In the genomic region with DNA sequence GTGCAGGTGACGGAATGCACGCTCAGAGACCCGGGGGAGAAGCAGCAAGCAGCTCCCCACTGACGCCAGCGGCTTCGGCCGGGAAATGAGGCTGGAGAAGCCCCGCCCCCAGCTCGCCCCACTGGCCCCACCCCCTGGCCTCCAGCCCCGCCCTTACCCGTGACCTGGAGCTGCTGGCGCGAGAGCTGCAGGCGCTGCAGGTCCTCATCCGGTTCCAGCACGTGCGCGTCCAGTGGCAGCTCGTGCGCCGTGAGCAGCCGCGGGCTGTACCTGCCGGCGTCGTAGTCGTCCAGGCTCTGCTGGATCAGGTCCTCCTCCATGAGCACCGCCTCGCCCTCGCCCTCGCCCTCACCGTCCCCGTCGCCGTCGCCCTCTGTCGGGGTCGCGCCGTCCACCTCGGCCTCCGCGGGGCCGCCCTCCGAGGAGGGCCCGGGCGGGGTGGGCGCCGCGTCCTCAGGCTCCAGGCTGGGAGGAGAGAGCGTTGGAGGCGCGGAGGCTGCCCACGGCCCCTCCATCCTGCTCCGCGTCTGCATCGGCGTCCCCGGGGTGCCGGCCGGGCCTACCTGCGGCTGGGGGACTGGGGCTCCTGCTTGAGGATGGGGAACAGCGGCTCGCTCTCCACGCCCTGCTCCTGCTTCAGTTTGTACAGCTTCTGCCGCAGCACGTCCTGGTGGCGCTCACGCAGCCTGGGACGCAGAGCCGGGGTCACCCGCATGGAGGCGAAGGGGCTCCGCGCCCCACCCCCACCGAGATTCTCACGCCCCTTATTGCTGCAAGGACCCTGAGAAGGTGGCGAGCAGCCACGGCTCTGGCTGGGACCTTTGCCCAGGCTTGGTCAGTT, we compare ENCODE assay signal across 18 cellular contexts. TPM values are rescaled to one million over a fixed set of nuclear protein-coding genes. Genes with fewer than 3 reads are reported as not detected.
A peak's percentile ranks its signal among the peaks of the same experiment; 100 is the strongest.
DNase-seq lines count a peak whose midpoint lies in the region; ATAC-seq and TF ChIP-seq lines count a peak whose summit lies in the region.
"Had no signal": no experiment of that assay in that cellular context is flagged by ENCODE, and none has a peak within 500 bp of the region (broad histone marks: within the 10 kb centered on the region; RNA-seq: fewer than 3 reads in every experiment).

No MANE protein-coding gene starts in this region.

- H4K8ac ChIP-seq in neuronal stem cell (ENCODE audit: low read depth, low read length) = peak overlapping the region; percentile 82

- no peaks in the 10 kb centered on the region for H3K27me3 Mint-ChIP-seq in endodermal cell (ENCODE audit: insufficient read depth)
- H3K27me3 Mint-ChIP-seq: activated B cell treated with CpG ODN at 0.5 μM for 24 hours, naive B cell had no signal

- H3K4me3 ChIP-seq in H7 (ENCODE audit: insufficient read depth, low read depth, low read length) (no peak overlapping the region), endodermal cell (ENCODE audit: low read length) (no peak overlapping the region), neuronal stem cell (ENCODE audit: low read length in 2 of 2) (no peak overlapping the region)
- no peak overlapping the region for H3K4me3 ChIP-seq in effector memory CD4-positive, alpha-beta T cell (ENCODE audit: insufficient read depth, low read depth, low read length, poor library complexity, severe bottlenecking)
- H3K4me3 ChIP-seq: SK-N-MC had no signal

- DNase-seq in H7 (peak; percentile 98), endodermal cell (peak; percentile 89), neuronal stem cell (ENCODE audit: low spot score) (no peak), NCI-H2196 treated with DMSO at 0.1 percent for 48 hours (lab: John Stamatoyannopoulos, UW; ENCODE audit: unreplicated experiment) (no peak)
- DNase-seq in effector memory CD4-positive, alpha-beta T cell = no peak
- DNase-seq: activated B cell treated with CpG ODN at 0.5 μM for 24 hours; activated CD4-positive, alpha-beta memory T cell treated with anti-CD3 and anti-CD28 coated beads, Interleukin-2, amount 10 ng/mL, durations not matched to agents 7 days and 5 days; activated naive CD4-positive, alpha-beta T cell; activated T-cell treated with anti-CD3 and anti-CD28 coated beads for 4 hours; foreskin fibroblast; hippocampal formation; naive B cell; NCI-H524 had no signal

- no peak overlapping the region for H2AK5ac ChIP-seq in neuronal stem cell (ENCODE audit: low read depth, low read length)

- 85 to 91% methylated on average over 37 to 79 of the region's 79 CpGs for WGBS in endodermal cell (ENCODE audit: insufficient coverage in 1 of 2, insufficient read length in 1 of 2), 2 experiments
- no CpG with 5 or more reads among the region's 79 CpGs for WGBS in neuronal stem cell (ENCODE audit: extremely low coverage in 2 of 2, insufficient read length in 2 of 2, insufficient replicate concordance in 1 of 2), 2 donors

- H3K23ac ChIP-seq in neuronal stem cell (ENCODE audit: low read depth, low read length, poor library complexity) = peak overlapping the region; percentile 43

- H3K9me3 ChIP-seq in endodermal cell (ENCODE audit: control insufficient read depth, low read length) (no peaks in the 10 kb centered on the region), neuronal stem cell (replicated peaks in 1 of 2; ENCODE audit: control insufficient read depth in 2 of 2, insufficient read depth in 1 of 2, low read depth in 1 of 2, low read length in 2 of 2) (no peaks in the 10 kb centered on the region)
- H3K9me3 ChIP-seq in effector memory CD4-positive, alpha-beta T cell (ENCODE audit: control insufficient read depth, low read length) = no peaks in the 10 kb centered on the region

- no peak for ATAC-seq in GM21447 (IDR thresholded peaks at IDR 0.05; ENCODE audit: unreplicated experiment)
- ATAC-seq: sciatic nerve had no signal

- H3K36me3 ChIP-seq in H7 (replicated peaks; ENCODE audit: control insufficient read depth, insufficient read depth, low read length) (peaks cover 1% of the 10 kb centered on the region; the same call in 1 of the 2 replicates), endodermal cell (ENCODE audit: control insufficient read depth, insufficient read depth, low read length) (peaks cover 7% of the 10 kb centered on the region), neuronal stem cell (replicated peaks in 1 of 2; ENCODE audit: control insufficient read depth in 2 of 2, insufficient read depth in 2 of 2, low read length in 2 of 2) (peaks cover 13 to 42% of the 10 kb centered on the region in 2 donors)
- H3K36me3 ChIP-seq in effector memory CD4-positive, alpha-beta T cell (ENCODE audit: control insufficient read depth, insufficient read depth, low read length) = peaks cover 29% of the 10 kb centered on the region

- no peak overlapping the region for H3K4ac ChIP-seq in neuronal stem cell (ENCODE audit: low read length)

- peak overlapping the region; percentile 31 for H2BK12ac ChIP-seq in neuronal stem cell (ENCODE audit: low read length)

- H4K91ac ChIP-seq in neuronal stem cell (ENCODE audit: low read depth, low read length, poor library complexity) = no peak overlapping the region

- H3K27me3 ChIP-seq in H7 (ENCODE audit: control insufficient read depth, insufficient read depth, low read length) = no peaks in the 10 kb centered on the region
- no peaks in the 10 kb centered on the region for H3K27me3 ChIP-seq in endodermal cell (ENCODE audit: control insufficient read depth, insufficient read depth, low read length, poor library complexity, severe bottlenecking)
- no peaks in the 10 kb centered on the region for H3K27me3 ChIP-seq in neuronal stem cell (ENCODE audit: control insufficient read depth in 3 of 3, insufficient read depth in 3 of 3, low read depth in 1 of 3, low read length in 3 of 3)
- H3K27me3 ChIP-seq in effector memory CD4-positive, alpha-beta T cell (replicated peaks; ENCODE audit: control insufficient read depth, insufficient read depth, low read length, poor library complexity, severe bottlenecking) = no peaks in the 10 kb centered on the region

- no peak overlapping the region for H2BK5ac ChIP-seq in neuronal stem cell (ENCODE audit: low read length)

- H3K27ac Mint-ChIP-seq in endodermal cell = no peak overlapping the region
- H3K27ac Mint-ChIP-seq: activated B cell treated with CpG ODN at 0.5 μM for 24 hours; activated CD4-positive, alpha-beta memory T cell treated with anti-CD3 and anti-CD28 coated beads, Interleukin-2, amount 10 ng/mL, durations not matched to agents 7 days and 5 days; CD14-positive monocyte; naive B cell had no signal

- TF ChIP-seq CTCF in endodermal cell (conservative IDR thresholded peaks at IDR 0.05) = no peak

- no peak overlapping the region for H3K4me3 Mint-ChIP-seq in endodermal cell
- H3K4me3 Mint-ChIP-seq: activated B cell treated with CpG ODN at 0.5 μM for 24 hours; activated CD4-positive, alpha-beta memory T cell treated with anti-CD3 and anti-CD28 coated beads, Interleukin-2, amount 10 ng/mL, durations not matched to agents 7 days and 5 days; CD14-positive monocyte; naive B cell had no signal

- no peaks in the 10 kb centered on the region for H3K4me1 Mint-ChIP-seq in endodermal cell

- H2BK120ac ChIP-seq in neuronal stem cell (ENCODE audit: low read depth, low read length) = no peak overlapping the region

- H3K9ac ChIP-seq in endodermal cell (ENCODE audit: extremely low read depth, low read length, poor library complexity, severe bottlenecking) (no peak overlapping the region), neuronal stem cell (ENCODE audit: low read depth, low read length, poor library complexity) (peak overlapping the region; percentile 30)

- no peak overlapping the region for H3K14ac ChIP-seq in neuronal stem cell (ENCODE audit: low read length)

- peaks cover 21% of the 10 kb centered on the region for H3K36me3 Mint-ChIP-seq in endodermal cell (ENCODE audit: low read depth)
- H3K36me3 Mint-ChIP-seq: naive B cell had no signal

- H2AFZ ChIP-seq in neuronal stem cell (ENCODE audit: low read length) = no peak overlapping the region

- no peak overlapping the region for H3K18ac ChIP-seq in neuronal stem cell (ENCODE audit: low read length)

- H3K4me1 ChIP-seq in endodermal cell (ENCODE audit: control insufficient read depth, insufficient read depth, low read length) = no peaks in the 10 kb centered on the region
- peaks cover 0 to 4% of the 10 kb centered on the region in 2 donors for H3K4me1 ChIP-seq in neuronal stem cell (ENCODE audit: control insufficient read depth in 2 of 2, insufficient read depth in 1 of 2, low read depth in 1 of 2, low read length in 2 of 2)
- no peaks in the 10 kb centered on the region for H3K4me1 ChIP-seq in effector memory CD4-positive, alpha-beta T cell (ENCODE audit: control insufficient read depth, insufficient read depth, low read length, poor library complexity, severe bottlenecking)

- H2BK15ac ChIP-seq in neuronal stem cell (ENCODE audit: low read length) = no peak overlapping the region

- H3K79me1 ChIP-seq in neuronal stem cell (ENCODE audit: low read depth, low read length) = peaks cover 3% of the 10 kb centered on the region

- no peaks in the 10 kb centered on the region for H3K9me3 Mint-ChIP-seq in endodermal cell
- H3K9me3 Mint-ChIP-seq: activated B cell treated with CpG ODN at 0.5 μM for 24 hours; activated CD4-positive, alpha-beta memory T cell treated with anti-CD3 and anti-CD28 coated beads, Interleukin-2, amount 10 ng/mL, durations not matched to agents 7 days and 5 days; naive B cell had no signal

- no peak overlapping the region for H3K4me2 ChIP-seq in neuronal stem cell (ENCODE audit: insufficient read depth, low read length, poor library complexity, severe bottlenecking)

- no peak overlapping the region for H3K27ac ChIP-seq in endodermal cell (ENCODE audit: low read depth, low read length)
- H3K27ac ChIP-seq in neuronal stem cell (replicated peaks; ENCODE audit: low read length) = no peak overlapping the region
- no peak overlapping the region for H3K27ac ChIP-seq in effector memory CD4-positive, alpha-beta T cell (ENCODE audit: insufficient read depth, low read length, poor library complexity, severe bottlenecking)
- H3K27ac ChIP-seq: SK-N-MC had no signal

RNA-seq across cellular contexts. Expression of a gene that starts 6.4 kb away (rescaled TPM):
- total RNA-seq in H7 (2014; rRNA removed; shearing (Covaris generic)) = 0.18 and 0.45 TPM in 2 replicates
- total RNA-seq in endodermal cell = under 1 TPM; 0.29 to 0.42 TPM
- polyA plus RNA-seq in endodermal cell (2013, experiment 1 of 2) = 0.39 TPM
- 0.25 TPM for polyA plus RNA-seq in endodermal cell (2013, experiment 2 of 2)
- polyA plus RNA-seq in neuronal stem cell (2013, experiment 1 of 2) = 0.11 TPM
- polyA plus RNA-seq in neuronal stem cell (2013, experiment 2 of 2) = 0.12 TPM
- polyA plus RNA-seq: keratinocyte had no signal

RNA-seq across cellular contexts. Expression of a gene that starts 13.5 kb away (rescaled TPM):
- 44.0 and 46.4 TPM in 2 replicates for total RNA-seq in H7 (2014; rRNA removed; shearing (Covaris generic))
- total RNA-seq in endodermal cell = 10 to 100 TPM; 31.5 to 33.5 TPM
- 26.1 TPM for polyA plus RNA-seq in endodermal cell (2013, experiment 1 of 2)
- polyA plus RNA-seq in endodermal cell (2013, experiment 2 of 2) = 24.7 TPM
- polyA plus RNA-seq in neuronal stem cell (2013, experiment 1 of 2) = 23.9 TPM
- polyA plus RNA-seq in neuronal stem cell (2013, experiment 2 of 2) = 25.3 TPM

RNA-seq across cellular contexts. Expression of a gene that starts 27.8 kb away (rescaled TPM):
- total RNA-seq in H7 (2014; rRNA removed; shearing (Covaris generic)) = 0.11 and 0.21 TPM in 2 replicates
- 1 to 10 TPM in 1 of 2 donors, under 1 TPM in 1; 0.93 to 1.5 TPM for total RNA-seq in endodermal cell
- 0.32 TPM for polyA plus RNA-seq in endodermal cell (2013, experiment 1 of 2)
- 0.33 TPM for polyA plus RNA-seq in endodermal cell (2013, experiment 2 of 2)
- 0.46 TPM for polyA plus RNA-seq in neuronal stem cell (2013, experiment 1 of 2)
- 0.47 TPM for polyA plus RNA-seq in neuronal stem cell (2013, experiment 2 of 2)
- polyA plus RNA-seq: keratinocyte had no signal

RNA-seq across cellular contexts. Expression of a gene that starts 40.4 kb away (rescaled TPM):
- total RNA-seq in H7 (2014; rRNA removed; shearing (Covaris generic)) = 109 and 124 TPM in 2 replicates
- total RNA-seq in endodermal cell = 100 to 1,000 TPM in 1 of 2 donors, 10 to 100 TPM in 1; 80.7 to 102 TPM
- polyA plus RNA-seq in endodermal cell (2013, experiment 1 of 2) = 80.6 TPM
- polyA plus RNA-seq in endodermal cell (2013, experiment 2 of 2) = 89.1 TPM
- polyA plus RNA-seq in neuronal stem cell (2013, experiment 1 of 2) = 76.9 TPM
- 73.8 TPM for polyA plus RNA-seq in neuronal stem cell (2013, experiment 2 of 2)

RNA-seq across cellular contexts. Expression of a gene that starts 55.7 kb away (rescaled TPM):
- 34.6 and 42.3 TPM in 2 replicates for total RNA-seq in H7 (2014; rRNA removed; shearing (Covaris generic))
- 10 to 100 TPM; 48.2 to 62.4 TPM for total RNA-seq in endodermal cell
- polyA plus RNA-seq in endodermal cell (2013, experiment 1 of 2) = 44.5 TPM
- 39.0 TPM for polyA plus RNA-seq in endodermal cell (2013, experiment 2 of 2)
- 27.9 TPM for polyA plus RNA-seq in neuronal stem cell (2013, experiment 1 of 2)
- 25.3 TPM for polyA plus RNA-seq in neuronal stem cell (2013, experiment 2 of 2)

Comparison
In these comparisons a context has a peak if more than half of its experiments do, and no peak if none do; other contexts are left out.
1. DNase-seq: peak in H7 (single experiment) and endodermal cell (single experiment); none in neuronal stem cell (single experiment), effector memory CD4-positive, alpha-beta T cell (0 of 3) and NCI-H2196 treated with DMSO at 0.1 percent for 48 hours (single experiment).